ENCODE assay signal across 1 cellular context in the genomic region with DNA sequence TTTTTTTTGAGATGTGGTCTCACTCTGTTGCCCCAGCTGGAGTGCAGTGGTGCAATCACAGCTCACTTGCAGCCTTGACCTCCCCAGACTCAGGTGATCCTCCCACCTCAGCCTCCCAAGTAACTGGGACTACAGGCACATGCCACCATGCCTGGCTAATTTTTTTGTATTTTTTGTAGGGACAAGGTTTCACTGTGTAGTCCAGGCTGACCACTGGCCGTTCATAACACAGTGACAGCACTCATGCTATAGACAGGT.
TF ChIP-seq lines count a peak whose summit lies in the region.

No MANE protein-coding gene starts in this region.

TF ChIP-seq in K562, 482 proteins besides CTCF, POLR2A, EP300 and RAD21:
- TF ChIP-seq, protein P1, sequence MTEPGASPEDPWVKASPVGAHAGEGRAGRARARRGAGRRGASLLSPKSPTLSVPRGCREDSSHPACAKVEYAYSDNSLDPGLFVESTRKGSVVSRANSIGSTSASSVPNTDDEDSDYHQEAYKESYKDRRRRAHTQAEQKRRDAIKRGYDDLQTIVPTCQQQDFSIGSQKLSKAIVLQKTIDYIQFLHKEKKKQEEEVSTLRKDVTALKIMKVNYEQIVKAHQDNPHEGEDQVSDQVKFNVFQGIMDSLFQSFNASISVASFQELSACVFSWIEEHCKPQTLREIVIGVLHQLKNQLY (CRISPR knock-in tag; conservative IDR thresholded peaks at IDR 0.05): peak in 1 of 2 experiments; percentile 15; a peak in 1 of 4 replicates
